Comparison of ENCODE assay signal across 13 cellular contexts in the genomic region with DNA sequence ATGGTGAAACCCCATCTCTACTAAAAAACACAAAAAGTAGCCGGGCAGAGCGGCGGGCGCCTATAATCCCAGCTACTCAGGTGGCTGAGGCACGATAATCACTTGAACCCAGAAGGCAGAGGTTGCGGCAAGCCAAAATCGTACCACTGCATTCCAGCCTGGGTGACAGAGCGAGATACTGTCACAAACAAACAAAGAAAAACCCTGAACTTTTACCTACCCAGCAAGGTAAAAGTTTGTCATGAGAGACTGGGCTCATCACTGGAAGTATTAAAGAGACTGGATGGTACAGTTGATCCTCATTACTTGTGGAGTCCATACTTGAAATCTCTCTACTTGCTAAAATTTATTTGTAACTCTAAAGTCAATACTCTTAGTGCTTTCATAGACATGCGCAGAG.
"Had no signal": no experiment of that assay in that cellular context is flagged by ENCODE, and none has a peak within 500 bp of the region (broad histone marks: within the 10 kb centered on the region; RNA-seq: fewer than 3 reads in every experiment).

No MANE protein-coding gene starts in this region.

- H3K27me3 ChIP-seq: neutrophil, pancreas, right atrium auricular region, spleen, suprapubic skin, testis, tibial artery, transverse colon, upper lobe of left lung, uterus had no signal

- H3K4me3 ChIP-seq: pancreas, prostate gland, right atrium auricular region, skin epidermis, smooth muscle cell, spleen, suprapubic skin, testis, tibial artery, transverse colon, upper lobe of left lung, uterus had no signal

- H3K27ac ChIP-seq: neutrophil, pancreas, prostate gland, right atrium auricular region, skin epidermis, spleen, suprapubic skin, testis, tibial artery, transverse colon, upper lobe of left lung, uterus had no signal

- H3K4me1 ChIP-seq: pancreas, prostate gland, right atrium auricular region, suprapubic skin, testis, tibial artery, uterus had no signal

- DNase-seq: spleen had no signal

- H3K4me2 ChIP-seq: smooth muscle cell had no signal

- H3K9me3 ChIP-seq: neutrophil, pancreas, prostate gland, right atrium auricular region, spleen, suprapubic skin, testis, tibial artery, transverse colon, upper lobe of left lung, uterus had no signal

- H3K36me3 ChIP-seq: pancreas, prostate gland, right atrium auricular region, suprapubic skin, tibial artery, transverse colon, upper lobe of left lung, uterus had no signal
